In the genomic region with DNA sequence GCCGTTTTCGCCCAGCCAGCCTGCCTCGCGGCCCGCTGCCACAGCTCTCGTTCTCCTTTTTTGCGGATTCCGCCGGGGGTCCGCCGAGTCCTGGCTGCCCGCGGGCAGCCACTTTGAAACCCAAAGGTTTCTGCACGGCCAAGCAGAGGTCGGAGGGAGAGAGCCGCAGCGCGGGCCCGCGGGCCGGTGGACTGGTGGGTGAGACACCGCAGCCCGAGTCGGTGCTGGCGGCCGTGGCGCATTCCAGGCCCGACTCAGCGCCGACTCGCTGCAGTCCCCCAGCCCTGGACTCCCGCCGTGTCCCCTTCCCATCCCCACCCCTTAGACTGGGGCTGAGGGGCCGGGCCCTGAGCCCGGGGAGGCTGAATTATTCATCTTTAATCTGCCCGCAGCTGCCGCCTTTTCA, we compare ENCODE assay signal across 20 cellular contexts. TPM values are rescaled to one million over a fixed set of nuclear protein-coding genes. Genes with fewer than 3 reads are reported as not detected.
A peak's percentile ranks its signal among the peaks of the same experiment; 100 is the strongest.
DNase-seq lines count a peak whose midpoint lies in the region; ATAC-seq and TF ChIP-seq lines count a peak whose summit lies in the region.
"Had no signal": no experiment of that assay in that cellular context is flagged by ENCODE, and none has a peak within 500 bp of the region (broad histone marks: within the 10 kb centered on the region; RNA-seq: fewer than 3 reads in every experiment).

No MANE protein-coding gene starts in this region.

- no peaks in the 10 kb centered on the region for H3K36me3 ChIP-seq in stomach
- no peaks in the 10 kb centered on the region for H3K36me3 ChIP-seq in mucosa of descending colon (ENCODE audit: low read depth)
- no peaks in the 10 kb centered on the region for H3K36me3 ChIP-seq in body of pancreas (replicated peaks in 1 of 2; ENCODE audit: insufficient read depth in 1 of 2, low read depth in 2 of 2)
- H3K36me3 ChIP-seq: transverse colon had no signal

- TF ChIP-seq POLR2A in stomach (IDR thresholded peaks at IDR 0.05): no peak
- no peak for TF ChIP-seq POLR2A in body of pancreas (IDR thresholded peaks at IDR 0.05)

- intact Hi-C loops in stomach (cut with DNase I; ENCODE audit: low total_unique reads): no loop called here
- intact Hi-C loops in mucosa of descending colon (cut with DNase I, micrococcal nuclease): loop anchor here in 1 of 2 donors (10.0 kb wide), 1 partner anchor 183 kb away; no protein-coding TSS in a partner anchor
- intact Hi-C loops in body of pancreas (cut with DNase I): loop anchor here (10.0 kb wide), 1 partner anchor 183 kb away; no protein-coding TSS in a partner anchor

- H3K27ac ChIP-seq in stomach (no peak overlapping the region), body of pancreas (no peak overlapping the region)
- H3K27ac ChIP-seq: foreskin keratinocyte, transverse colon had no signal

- H3K27me3 Mint-ChIP-seq in activated naive CD8-positive, alpha-beta T cell: peaks cover 40% of the 10 kb centered on the region
- H3K27me3 Mint-ChIP-seq in activated naive CD8-positive, alpha-beta T cell treated with anti-CD3 and anti-CD28 coated beads for 36 hours: peaks cover 95% of the 10 kb centered on the region
- H3K27me3 Mint-ChIP-seq in memory B cell: peaks cover 33% of the 10 kb centered on the region

- no peak for TF ChIP-seq CTCF in stomach (IDR thresholded peaks at IDR 0.05)
- TF ChIP-seq CTCF in mucosa of descending colon (IDR thresholded peaks at IDR 0.05): no peak
- no peak for TF ChIP-seq CTCF in body of pancreas (IDR thresholded peaks at IDR 0.05)

- TF ChIP-seq EP300 in stomach (IDR thresholded peaks at IDR 0.05): no peak

- H3K4me1 ChIP-seq in stomach: peaks cover 48 to 76% (median 55%) of the 10 kb centered on the region in 4 donors
- peaks cover 17% of the 10 kb centered on the region for H3K4me1 ChIP-seq in mucosa of descending colon (ENCODE audit: low read depth)
- peaks cover 54% of the 10 kb centered on the region for H3K4me1 ChIP-seq in body of pancreas
- H3K4me1 ChIP-seq: foreskin keratinocyte had no signal

- H3K4me3 Mint-ChIP-seq in activated naive CD8-positive, alpha-beta T cell: peak overlapping the region; percentile 54
- no peak overlapping the region for H3K4me3 Mint-ChIP-seq in activated naive CD8-positive, alpha-beta T cell treated with anti-CD3 and anti-CD28 coated beads for 36 hours
- peak overlapping the region; percentile 19 for H3K4me3 Mint-ChIP-seq in memory B cell
- H3K4me3 Mint-ChIP-seq: activated B cell treated with CpG ODN at 0.5 μM for 24 hours, HFFc6 had no signal

- H3K27ac Mint-ChIP-seq in activated naive CD8-positive, alpha-beta T cell: no peak overlapping the region
- H3K27ac Mint-ChIP-seq in activated naive CD8-positive, alpha-beta T cell treated with anti-CD3 and anti-CD28 coated beads for 36 hours: no peak overlapping the region
- no peak overlapping the region for H3K27ac Mint-ChIP-seq in memory B cell
- H3K27ac Mint-ChIP-seq: activated B cell treated with CpG ODN at 0.5 μM for 24 hours, HFFc6 had no signal

- 1 to 9% (median 2%) methylated on average over 12 to 37 of the region's 37 CpGs for WGBS in stomach, 5 donors
- WGBS in body of pancreas, 2 donors: 2 to 4% methylated on average over 16 to 35 of the region's 37 CpGs

- H3K4me3 ChIP-seq in stomach (peak overlapping the region; percentile 9 to 42 (median 22)), mucosa of descending colon (no peak overlapping the region), body of pancreas (no peak overlapping the region)

- H3K9me3 ChIP-seq in stomach (no peaks in the 10 kb centered on the region), mucosa of descending colon (no peaks in the 10 kb centered on the region), body of pancreas (no peaks in the 10 kb centered on the region)
- H3K9me3 ChIP-seq: transverse colon had no signal

- peaks cover 45% of the 10 kb centered on the region for H3K4me1 Mint-ChIP-seq in activated naive CD8-positive, alpha-beta T cell (ENCODE audit: low read depth)
- H3K4me1 Mint-ChIP-seq in activated naive CD8-positive, alpha-beta T cell treated with anti-CD3 and anti-CD28 coated beads for 36 hours: peaks cover 23% of the 10 kb centered on the region
- peaks cover 25% of the 10 kb centered on the region for H3K4me1 Mint-ChIP-seq in memory B cell

- H3K9me3 Mint-ChIP-seq in activated naive CD8-positive, alpha-beta T cell (ENCODE audit: low read depth): no peaks in the 10 kb centered on the region
- no peaks in the 10 kb centered on the region for H3K9me3 Mint-ChIP-seq in activated naive CD8-positive, alpha-beta T cell treated with anti-CD3 and anti-CD28 coated beads for 36 hours
- no peaks in the 10 kb centered on the region for H3K9me3 Mint-ChIP-seq in memory B cell
- H3K9me3 Mint-ChIP-seq: activated B cell treated with CpG ODN at 0.5 μM for 24 hours, HFFc6 had no signal

- no peaks in the 10 kb centered on the region for H3K36me3 Mint-ChIP-seq in activated naive CD8-positive, alpha-beta T cell
- H3K36me3 Mint-ChIP-seq in activated naive CD8-positive, alpha-beta T cell treated with anti-CD3 and anti-CD28 coated beads for 36 hours: no peaks in the 10 kb centered on the region
- no peaks in the 10 kb centered on the region for H3K36me3 Mint-ChIP-seq in memory B cell

- DNase-seq in activated naive CD8-positive, alpha-beta T cell treated with anti-CD3 and anti-CD28 coated beads for 36 hours: no peak
- peak; percentile 69 for DNase-seq in ecto neural progenitor cell (ENCODE audit: low spot score)
- no peak for DNase-seq in memory B cell (ENCODE audit: low spot score in 2 of 2)
- no peak for DNase-seq in stomach
- DNase-seq in mucosa of descending colon: no peak
- DNase-seq in body of pancreas: no peak
- DNase-seq: activated B cell treated with CpG ODN at 0.5 μM for 24 hours; amygdala; DMS 273 treated with DMSO at 0.1 percent for 48 hours; foreskin keratinocyte; HFFc6; left cardiac atrium; MM.1S; NCI-H2107; nucleus accumbens; stimulated activated CD4-positive, alpha-beta T cell treated with anti-CD3 and anti-CD28 coated beads, Interleukin-15, amount 100 ng/mL, for 24 hours; transverse colon had no signal

- ATAC-seq in memory B cell (ENCODE audit: low read depth) (no peak), HG02870 (IDR thresholded peaks at IDR 0.05; ENCODE audit: unreplicated experiment) (no peak), mucosa of descending colon (no peak), body of pancreas (no peak)
- ATAC-seq: foreskin keratinocyte had no signal

- H3K27me3 ChIP-seq in stomach (peaks cover 57 to 100% (median 99%) of the 10 kb centered on the region in 3 donors), body of pancreas (peaks cover 4 to 82% of the 10 kb centered on the region in 2 donors)

RNA-seq across cellular contexts. Expression of a gene that starts 2.4 kb away (rescaled TPM):
- total RNA-seq in activated naive CD8-positive, alpha-beta T cell treated with anti-CD3 and anti-CD28 coated beads for 36 hours: not detected
- total RNA-seq in stomach (not detected), mucosa of descending colon (not detected), body of pancreas (under 1 TPM in 1 of 2 donors, not detected in 1; under 0.01 TPM)
- not detected for polyA plus RNA-seq in stomach
- total RNA-seq: activated B cell treated with CpG ODN at 0.5 μM for 24 hours, dermis microvascular lymphatic vessel endothelial cell, foreskin keratinocyte, HFFc6, left cardiac atrium, transverse colon had no signal
- polyA plus RNA-seq: foreskin keratinocyte had no signal

Comparison
In these comparisons a context has a peak if more than half of its experiments do, and no peak if none do; other contexts are left out.
1. H3K4me3 ChIP-seq: peak in stomach (4 of 4); none in mucosa of descending colon (single experiment) and body of pancreas (0 of 2).